8 cellular contexts compared by ENCODE assay signal in genomic region chr1:75725256-75725655, GRCh38. TPM values are rescaled to one million over a fixed set of nuclear protein-coding genes. Genes with fewer than 3 reads are reported as not detected.
DNase-seq lines count a peak whose midpoint lies in the region; ATAC-seq and TF ChIP-seq lines count a peak whose summit lies in the region.

No MANE protein-coding gene starts in this region.

- H3K4me1 ChIP-seq in body of pancreas = peaks cover 35% of the 10 kb centered on the region
- H3K4me1 ChIP-seq in lower lobe of right lung = peaks cover 35% of the 10 kb centered on the region
- H3K4me1 ChIP-seq in upper lobe of right lung = peaks cover 19% of the 10 kb centered on the region

- H3K27me3 ChIP-seq in body of pancreas (no peaks in the 10 kb centered on the region), lower lobe of right lung (ENCODE audit: low read depth) (no peaks in the 10 kb centered on the region), upper lobe of right lung (no peaks in the 10 kb centered on the region)

- peak overlapping the region; percentile 99 to 100 (median 100) for H3K4me3 Mint-ChIP-seq in IgD-negative memory B cell

- CTCF ChIA-PET in AG04449 (lab: Yijun Ruan, JAX) = no interaction called here

- intact Hi-C loops in body of pancreas (cut with DNase I) (no loop called here), lower lobe of right lung (cut with DNase I) (no loop called here), upper lobe of right lung (cut with DNase I) (no loop called here)

- H3K27ac ChIP-seq in body of pancreas = peak overlapping the region; percentile 12 to 95 (median 90)
- H3K27ac ChIP-seq in lower lobe of right lung = peak overlapping the region; percentile 87
- H3K27ac ChIP-seq in upper lobe of right lung = peak overlapping the region; percentile 87

- H3K9me3 ChIP-seq in body of pancreas (no peaks in the 10 kb centered on the region), lower lobe of right lung (no peaks in the 10 kb centered on the region), upper lobe of right lung (no peaks in the 10 kb centered on the region)

- H3K4me3 ChIP-seq in AG04449 (ENCODE audit: low read depth, low read length) (peak overlapping the region; percentile 96), body of pancreas (peak overlapping the region; percentile 18 to 91), lower lobe of right lung (peak overlapping the region; percentile 81), upper lobe of right lung (peak overlapping the region; percentile 67)

- H3K27me3 Mint-ChIP-seq in IgD-negative memory B cell = no peaks in the 10 kb centered on the region

- H3K9me3 Mint-ChIP-seq in IgD-negative memory B cell = no peaks in the 10 kb centered on the region

- H3K36me3 ChIP-seq in body of pancreas (replicated peaks in 1 of 2; ENCODE audit: insufficient read depth in 1 of 2, low read depth in 2 of 2) (no peaks in the 10 kb centered on the region), lower lobe of right lung (no peaks in the 10 kb centered on the region), upper lobe of right lung (no peaks in the 10 kb centered on the region)

- no peak for TF ChIP-seq POLR2A in body of pancreas (IDR thresholded peaks at IDR 0.05)

- H3K36me3 Mint-ChIP-seq in IgD-negative memory B cell = no peaks in the 10 kb centered on the region

- WGBS in body of pancreas, 2 donors = 0% methylated on average over 1 of the region's 1 CpG

- no peak for DNase-seq in AG04449 (ENCODE audit: low read depth, low spot score)
- no peak for DNase-seq in body of pancreas
- no peak for DNase-seq in lower lobe of right lung
- no peak for DNase-seq in upper lobe of right lung
- DNase-seq in HK-2 (ENCODE audit: unreplicated experiment) = no peak
- no peak for DNase-seq in NCI-H1436 (lab: John Stamatoyannopoulos, UW)
- DNase-seq in KG1 (lab: John Stamatoyannopoulos, UW) = no peak

- no peak for ATAC-seq in body of pancreas
- no peak for ATAC-seq in lower lobe of right lung
- no peak for ATAC-seq in upper lobe of right lung

- H3K27ac Mint-ChIP-seq in IgD-negative memory B cell = peak overlapping the region; percentile 78 to 97 (median 95)

- no peak for TF ChIP-seq CTCF in AG04449 (IDR thresholded peaks at IDR 0.05; ENCODE audit: insufficient read depth, low read length, missing control alignments)
- no peak for TF ChIP-seq CTCF in body of pancreas (IDR thresholded peaks at IDR 0.05)
- no peak for TF ChIP-seq CTCF in lower lobe of right lung (IDR thresholded peaks at IDR 0.05)
- TF ChIP-seq CTCF in upper lobe of right lung (IDR thresholded peaks at IDR 0.05) = no peak

- POLR2A ChIA-PET in AG04449 (lab: Yijun Ruan, JAX) = interaction anchor here (0.8 kb wide), 1 partner anchor 68 kb away, joined by 3 read pairs; no protein-coding TSS in a partner anchor

- H3K4me1 Mint-ChIP-seq in IgD-negative memory B cell = peaks cover 18 to 40% (median 37%) of the 10 kb centered on the region in 3 donors

RNA-seq across cellular contexts. Expression of gene ACADM, which starts 0.7 kb away (rescaled TPM):
- polyA plus RNA-seq in IgD-negative memory B cell = 92.5 TPM
- total RNA-seq in body of pancreas (10 to 100 TPM; 38.1 to 38.2 TPM), lower lobe of right lung (43.1 TPM), upper lobe of right lung (42.1 TPM)
